9 cellular contexts compared by ENCODE assay signal in the genomic region with DNA sequence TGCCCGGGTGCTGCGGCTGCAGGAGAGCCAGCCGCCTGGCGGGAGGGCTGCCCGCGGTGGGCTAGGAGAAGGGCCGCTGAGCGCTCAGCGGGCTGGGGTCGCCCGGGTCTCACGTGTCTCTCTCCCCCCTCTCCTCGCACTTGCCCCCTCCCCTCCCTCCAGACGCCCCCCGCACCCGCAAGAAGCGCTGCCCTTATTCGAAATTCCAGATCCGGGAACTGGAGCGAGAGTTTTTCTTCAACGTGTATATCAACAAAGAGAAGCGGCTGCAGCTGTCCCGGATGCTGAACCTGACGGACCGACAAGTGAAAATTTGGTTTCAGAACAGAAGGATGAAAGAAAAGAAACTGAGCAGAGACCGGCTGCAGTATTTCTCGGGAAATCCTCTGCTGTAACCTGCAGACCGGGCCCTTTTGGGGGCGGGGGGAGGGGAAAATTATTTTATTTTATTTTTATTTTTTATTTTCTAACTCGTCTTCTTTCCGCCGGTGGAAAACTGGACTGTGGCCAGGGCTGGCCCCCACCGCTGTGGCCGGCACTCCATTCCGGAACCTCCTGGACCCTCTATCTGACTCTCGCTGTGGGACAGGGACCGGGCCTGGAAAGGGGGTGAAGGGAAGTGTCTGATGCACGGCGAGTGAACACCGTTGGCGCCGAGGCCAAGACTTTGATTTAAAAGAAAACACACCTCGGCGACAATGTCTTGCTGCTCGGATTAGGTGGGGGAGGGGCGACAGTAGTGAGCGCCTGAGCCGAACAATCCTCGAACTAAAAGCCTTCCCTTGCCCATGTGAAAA. TPM values are rescaled to one million over a fixed set of nuclear protein-coding genes. Genes with fewer than 3 reads are reported as not detected.
DNase-seq lines count a peak whose midpoint lies in the region; ATAC-seq and TF ChIP-seq lines count a peak whose summit lies in the region.
"Had no signal": no experiment of that assay in that cellular context is flagged by ENCODE, and none has a peak within 500 bp of the region (broad histone marks: within the 10 kb centered on the region; RNA-seq: fewer than 3 reads in every experiment).

No MANE protein-coding gene starts in this region.

- TF ChIP-seq CTCF in 22Rv1 (IDR thresholded peaks at IDR 0.05), result no peak

- peaks cover 89% of the 10 kb centered on the region for H3K27me3 Mint-ChIP-seq in activated CD8-positive, alpha-beta T cell treated with anti-CD3 and anti-CD28 coated beads, Interleukin-2, amount 10 ng/mL, durations not matched to agents 7 days and 5 days (ENCODE audit: low read depth)
- peaks cover 52% of the 10 kb centered on the region for H3K27me3 Mint-ChIP-seq in memory B cell

- H3K27ac Mint-ChIP-seq in activated CD8-positive, alpha-beta T cell treated with anti-CD3 and anti-CD28 coated beads, Interleukin-2, amount 10 ng/mL, durations not matched to agents 7 days and 5 days, result peak overlapping the region; percentile 45
- H3K27ac Mint-ChIP-seq in memory B cell, result peak overlapping the region; percentile 81

- POLR2A ChIA-PET in activated CD8-positive, alpha-beta T cell treated with anti-CD3 and anti-CD28 coated beads, Interleukin-2, amount 10 ng/mL, durations not matched to agents 7 days and 5 days (lab: Charles Lee), result no interaction called here

- H3K27ac ChIP-seq in 22Rv1, result peak overlapping the region; percentile 72

- DNase-seq in activated CD8-positive, alpha-beta T cell treated with anti-CD3 and anti-CD28 coated beads, Interleukin-2, amount 10 ng/mL, durations not matched to agents 7 days and 5 days, result no peak
- DNase-seq in memory B cell (ENCODE audit: low spot score in 2 of 2), result no peak
- DNase-seq in NCI-H2227 (lab: John Stamatoyannopoulos, UW; ENCODE audit: unreplicated experiment), result no peak
- no peak for DNase-seq in OCI-M1 (lab: John Stamatoyannopoulos, UW)
- DNase-seq in NCI-H510A (lab: John Stamatoyannopoulos, UW), result no peak

- H3K36me3 Mint-ChIP-seq in activated CD8-positive, alpha-beta T cell treated with anti-CD3 and anti-CD28 coated beads, Interleukin-2, amount 10 ng/mL, durations not matched to agents 7 days and 5 days (ENCODE audit: low read depth), result peaks cover 10% of the 10 kb centered on the region
- H3K36me3 Mint-ChIP-seq in memory B cell, result peaks cover 4% of the 10 kb centered on the region

- CTCF ChIA-PET in activated CD8-positive, alpha-beta T cell treated with anti-CD3 and anti-CD28 coated beads, Interleukin-2, amount 10 ng/mL, durations not matched to agents 7 days and 5 days (lab: Charles Lee), result interaction anchor here (0.9 to 1.9 kb wide), 2 partner anchors 10 to 12 kb away, joined by 3 to 11 read pairs; a partner anchor contains a TSS

- peak overlapping the region; percentile 40 for H3K4me3 Mint-ChIP-seq in activated CD8-positive, alpha-beta T cell treated with anti-CD3 and anti-CD28 coated beads, Interleukin-2, amount 10 ng/mL, durations not matched to agents 7 days and 5 days
- no peak overlapping the region for H3K4me3 Mint-ChIP-seq in memory B cell

- no peak for ATAC-seq in activated CD8-positive, alpha-beta T cell treated with anti-CD3 and anti-CD28 coated beads, Interleukin-2, amount 10 ng/mL, durations not matched to agents 7 days and 5 days
- ATAC-seq in memory B cell (ENCODE audit: low read depth) (no peak), HG03108 (IDR thresholded peaks at IDR 0.05; ENCODE audit: unreplicated experiment) (no peak)

- peaks cover 19% of the 10 kb centered on the region for H3K4me1 Mint-ChIP-seq in activated CD8-positive, alpha-beta T cell treated with anti-CD3 and anti-CD28 coated beads, Interleukin-2, amount 10 ng/mL, durations not matched to agents 7 days and 5 days (ENCODE audit: low read depth)
- H3K4me1 Mint-ChIP-seq in memory B cell, result peaks cover 3% of the 10 kb centered on the region

- H3K4me3 ChIP-seq in GM08714 (ENCODE audit: low read length), result peak overlapping the region; percentile 47; the same call in 1 of the 2 replicates

- no peaks in the 10 kb centered on the region for H3K9me3 Mint-ChIP-seq in activated CD8-positive, alpha-beta T cell treated with anti-CD3 and anti-CD28 coated beads, Interleukin-2, amount 10 ng/mL, durations not matched to agents 7 days and 5 days (ENCODE audit: insufficient read depth)
- peaks cover 4% of the 10 kb centered on the region for H3K9me3 Mint-ChIP-seq in memory B cell

RNA-seq across cellular contexts. Expression of a gene that starts 0.5 kb away (rescaled TPM):
- total RNA-seq in activated CD8-positive, alpha-beta T cell treated with anti-CD3 and anti-CD28 coated beads, Interleukin-2, amount 10 ng/mL, durations not matched to agents 7 days and 5 days, result not detected

RNA-seq across cellular contexts. Expression of a gene that starts 2.3 kb away (rescaled TPM):
- not detected for total RNA-seq in activated CD8-positive, alpha-beta T cell treated with anti-CD3 and anti-CD28 coated beads, Interleukin-2, amount 10 ng/mL, durations not matched to agents 7 days and 5 days

RNA-seq across cellular contexts. Expression of a gene that starts 9.7 kb away (rescaled TPM):
- total RNA-seq in activated CD8-positive, alpha-beta T cell treated with anti-CD3 and anti-CD28 coated beads, Interleukin-2, amount 10 ng/mL, durations not matched to agents 7 days and 5 days, result not detected

RNA-seq across cellular contexts. Expression of a gene that starts 20.5 kb away (rescaled TPM):
- total RNA-seq in activated CD8-positive, alpha-beta T cell treated with anti-CD3 and anti-CD28 coated beads, Interleukin-2, amount 10 ng/mL, durations not matched to agents 7 days and 5 days, result not detected
- total RNA-seq: G401 had no signal

RNA-seq across cellular contexts. Expression of a gene that starts 24.7 kb away (rescaled TPM):
- not detected for total RNA-seq in activated CD8-positive, alpha-beta T cell treated with anti-CD3 and anti-CD28 coated beads, Interleukin-2, amount 10 ng/mL, durations not matched to agents 7 days and 5 days
